In the genomic region with DNA sequence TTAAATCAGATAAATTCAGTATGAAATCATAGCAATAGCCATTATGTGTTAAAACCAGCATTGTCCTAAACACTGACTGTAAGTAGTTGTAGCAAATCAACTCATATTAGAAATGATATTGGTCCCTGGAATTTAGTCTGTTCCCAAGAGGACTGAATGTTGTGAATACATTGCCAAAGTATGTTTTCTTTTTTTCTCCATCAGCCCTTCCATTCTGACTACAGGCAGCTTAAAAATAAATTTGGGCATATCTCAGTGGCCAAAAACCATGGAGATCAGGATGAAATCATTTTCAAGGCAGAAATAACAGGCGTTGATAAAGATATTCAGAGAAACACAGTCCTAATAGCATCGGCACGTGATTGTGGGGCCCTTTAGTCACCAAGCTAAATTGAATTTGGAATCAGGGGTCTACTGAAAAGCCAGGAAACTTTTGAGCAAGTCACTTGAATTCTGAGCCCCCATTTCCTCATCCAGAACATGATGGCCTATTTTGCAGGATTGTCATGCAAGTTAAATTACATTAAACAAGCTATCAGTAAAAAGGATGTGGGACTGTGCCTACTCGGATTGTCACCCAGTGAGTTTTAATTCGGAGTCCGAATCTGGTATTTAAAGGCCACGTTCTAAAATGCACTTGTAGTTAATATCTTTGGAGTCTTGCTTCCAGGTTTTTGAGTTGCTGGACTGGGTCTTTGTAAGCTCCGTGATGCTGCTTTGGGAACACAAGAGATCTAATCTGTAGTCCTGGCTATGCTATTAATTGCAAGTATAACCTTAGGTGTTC, we compare ENCODE assay signal across 1 cellular context.
TF ChIP-seq lines count a peak whose summit lies in the region.

No MANE protein-coding gene starts in this region.

TF ChIP-seq in HepG2, 621 proteins besides CTCF, POLR2A, EP300 and RAD21 (continued from another document):
- TF ChIP-seq KLF16 (CRISPR knock-in tag; IDR thresholded peaks at IDR 0.05) (0 out of 4 replicates have a peak, but pooled peaks of 1 of the 2 experiments have one; percentile 50), ZNF879 (CRISPR knock-in tag; IDR thresholded peaks at IDR 0.05) (0 out of 2 replicates have a peak, but pooled peaks have one; percentile 14)
